In genomic region chr15:40325188-40325587, GRCh38 we compare ENCODE assay signal across 10 cellular contexts. TPM values are rescaled to one million over a fixed set of nuclear protein-coding genes. Genes with fewer than 3 reads are reported as not detected.
DNase-seq lines count a peak whose midpoint lies in the region; ATAC-seq lines count a peak whose summit lies in the region.
"Had no signal": no experiment of that assay in that cellular context is flagged by ENCODE, and none has a peak within 500 bp of the region (broad histone marks: within the 10 kb centered on the region; RNA-seq: fewer than 3 reads in every experiment).

No MANE protein-coding gene starts in this region.

- H3K27me3 Mint-ChIP-seq in T-helper 1 cell treated with Interleukin-12 subunit alpha and Interleukin-12 subunit beta and Interleukin-4 antibody, amounts not matched to agents 30 μg/mL and 1 μg/mL, for 36 hours (ENCODE audit: low read depth) = peaks cover 14% of the 10 kb centered on the region
- peaks cover 5% of the 10 kb centered on the region for H3K27me3 Mint-ChIP-seq in activated CD8-positive, alpha-beta T cell treated with anti-CD3 and anti-CD28 coated beads, Interleukin-2, amount 10 ng/mL, durations not matched to agents 7 days and 5 days (ENCODE audit: low read depth)
- H3K27me3 Mint-ChIP-seq in stimulated activated naive B cell treated with anti-CD40 and anti-IgM and Interleukin-4, amounts not matched to agents 10 μg/mL and 1 μg/mL and 100 μg/mL, for 72 hours = peaks cover 0 to 10% of the 10 kb centered on the region in 2 donors

- H3K9ac ChIP-seq in iPS-20b (ENCODE audit: low read depth, low read length) = peak overlapping the region; percentile 8; the same call in 1 of the 2 replicates

- H3K9me3 Mint-ChIP-seq in T-helper 1 cell treated with Interleukin-12 subunit alpha and Interleukin-12 subunit beta and Interleukin-4 antibody, amounts not matched to agents 30 μg/mL and 1 μg/mL, for 36 hours = no peaks in the 10 kb centered on the region
- no peaks in the 10 kb centered on the region for H3K9me3 Mint-ChIP-seq in activated CD8-positive, alpha-beta T cell treated with anti-CD3 and anti-CD28 coated beads, Interleukin-2, amount 10 ng/mL, durations not matched to agents 7 days and 5 days (ENCODE audit: insufficient read depth)
- H3K9me3 Mint-ChIP-seq in stimulated activated naive B cell treated with anti-CD40 and anti-IgM and Interleukin-4, amounts not matched to agents 10 μg/mL and 1 μg/mL and 100 μg/mL, for 72 hours = no peaks in the 10 kb centered on the region

- H3K4me1 Mint-ChIP-seq in T-helper 1 cell treated with Interleukin-12 subunit alpha and Interleukin-12 subunit beta and Interleukin-4 antibody, amounts not matched to agents 30 μg/mL and 1 μg/mL, for 36 hours (ENCODE audit: low read depth) = peaks cover 38% of the 10 kb centered on the region
- H3K4me1 Mint-ChIP-seq in activated CD8-positive, alpha-beta T cell treated with anti-CD3 and anti-CD28 coated beads, Interleukin-2, amount 10 ng/mL, durations not matched to agents 7 days and 5 days (ENCODE audit: low read depth) = peaks cover 37% of the 10 kb centered on the region
- H3K4me1 Mint-ChIP-seq in stimulated activated naive B cell treated with anti-CD40 and anti-IgM and Interleukin-4, amounts not matched to agents 10 μg/mL and 1 μg/mL and 100 μg/mL, for 72 hours = peaks cover 21 to 61% of the 10 kb centered on the region in 2 donors

- CTCF ChIA-PET in activated CD8-positive, alpha-beta T cell treated with anti-CD3 and anti-CD28 coated beads, Interleukin-2, amount 10 ng/mL, durations not matched to agents 7 days and 5 days (lab: Charles Lee) = interaction anchor here (0.7 to 6.5 kb wide), 11 partner anchors 9 to 84 kb away, joined by 3 to 129 read pairs (median 9); partner anchors contain the start of genes CCDC9B, DISP2 and PLCB2

- ATAC-seq in activated CD8-positive, alpha-beta T cell treated with anti-CD3 and anti-CD28 coated beads, Interleukin-2, amount 10 ng/mL, durations not matched to agents 7 days and 5 days = no peak
- no peak for ATAC-seq in stimulated activated naive B cell treated with anti-CD40 and anti-IgM and Interleukin-4, amounts not matched to agents 10 μg/mL and 1 μg/mL and 100 μg/mL, for 72 hours (replicated peaks)
- ATAC-seq in GM21737 (IDR thresholded peaks at IDR 0.05; ENCODE audit: unreplicated experiment) = no peak

- peaks cover 51% of the 10 kb centered on the region for H3K4me1 ChIP-seq in iPS-20b (ENCODE audit: insufficient read depth, low read length)

- DNase-seq in T-helper 1 cell = no peak
- no peak for DNase-seq in activated CD8-positive, alpha-beta T cell treated with anti-CD3 and anti-CD28 coated beads, Interleukin-2, amount 10 ng/mL, durations not matched to agents 7 days and 5 days
- no peak for DNase-seq in stimulated activated naive B cell treated with anti-CD40 and anti-IgM and Interleukin-4, amounts not matched to agents 10 μg/mL and 1 μg/mL and 100 μg/mL, for 72 hours
- no peak for DNase-seq in SW 1271 (lab: John Stamatoyannopoulos, UW)
- DNase-seq in AML-193 (lab: John Stamatoyannopoulos, UW) = no peak
- DNase-seq: ACHN had no signal

- H3K4me3 Mint-ChIP-seq in T-helper 1 cell treated with Interleukin-12 subunit alpha and Interleukin-12 subunit beta and Interleukin-4 antibody, amounts not matched to agents 30 μg/mL and 1 μg/mL, for 36 hours = peak overlapping the region; percentile 71
- H3K4me3 Mint-ChIP-seq in activated CD8-positive, alpha-beta T cell treated with anti-CD3 and anti-CD28 coated beads, Interleukin-2, amount 10 ng/mL, durations not matched to agents 7 days and 5 days = peak overlapping the region; percentile 62
- peak overlapping the region; percentile 73 to 76 for H3K4me3 Mint-ChIP-seq in stimulated activated naive B cell treated with anti-CD40 and anti-IgM and Interleukin-4, amounts not matched to agents 10 μg/mL and 1 μg/mL and 100 μg/mL, for 72 hours

- no peak overlapping the region for H3K27ac ChIP-seq in iPS-20b (ENCODE audit: low read length)

- POLR2A ChIA-PET in activated CD8-positive, alpha-beta T cell treated with anti-CD3 and anti-CD28 coated beads, Interleukin-2, amount 10 ng/mL, durations not matched to agents 7 days and 5 days (lab: Charles Lee) = interaction anchor here (1.7 kb wide), 1 partner anchor 12 kb away, joined by 5 read pairs; no protein-coding TSS in a partner anchor

- H3K36me3 ChIP-seq in iPS-20b (ENCODE audit: insufficient read depth, low read depth, low read length) = no peaks in the 10 kb centered on the region; the same call in 1 of the 2 replicates

- H3K9me3 ChIP-seq in iPS-20b (ENCODE audit: insufficient read depth, low read depth, low read length) = no peaks in the 10 kb centered on the region

- peaks cover 6% of the 10 kb centered on the region for H3K36me3 Mint-ChIP-seq in T-helper 1 cell treated with Interleukin-12 subunit alpha and Interleukin-12 subunit beta and Interleukin-4 antibody, amounts not matched to agents 30 μg/mL and 1 μg/mL, for 36 hours (ENCODE audit: low read depth)
- H3K36me3 Mint-ChIP-seq in activated CD8-positive, alpha-beta T cell treated with anti-CD3 and anti-CD28 coated beads, Interleukin-2, amount 10 ng/mL, durations not matched to agents 7 days and 5 days (ENCODE audit: low read depth) = peaks cover 7% of the 10 kb centered on the region
- H3K36me3 Mint-ChIP-seq in stimulated activated naive B cell treated with anti-CD40 and anti-IgM and Interleukin-4, amounts not matched to agents 10 μg/mL and 1 μg/mL and 100 μg/mL, for 72 hours = peaks cover 7 to 15% of the 10 kb centered on the region in 2 donors

- H3K27ac Mint-ChIP-seq in T-helper 1 cell treated with Interleukin-12 subunit alpha and Interleukin-12 subunit beta and Interleukin-4 antibody, amounts not matched to agents 30 μg/mL and 1 μg/mL, for 36 hours = no peak overlapping the region
- H3K27ac Mint-ChIP-seq in activated CD8-positive, alpha-beta T cell treated with anti-CD3 and anti-CD28 coated beads, Interleukin-2, amount 10 ng/mL, durations not matched to agents 7 days and 5 days = no peak overlapping the region
- no peak overlapping the region for H3K27ac Mint-ChIP-seq in stimulated activated naive B cell treated with anti-CD40 and anti-IgM and Interleukin-4, amounts not matched to agents 10 μg/mL and 1 μg/mL and 100 μg/mL, for 72 hours

- H3K27me3 ChIP-seq in iPS-20b (ENCODE audit: insufficient read depth, low read length) = peaks cover 44% of the 10 kb centered on the region

- H3K4me3 ChIP-seq in iPS-20b (ENCODE audit: low read length) = peak overlapping the region; percentile 61

RNA-seq across cellular contexts. Expression of gene INAFM2, which starts 1.7 kb away (rescaled TPM):
- 1 to 10 TPM; 8.7 to 9.4 TPM for total RNA-seq in activated CD8-positive, alpha-beta T cell treated with anti-CD3 and anti-CD28 coated beads, Interleukin-2, amount 10 ng/mL, durations not matched to agents 7 days and 5 days

RNA-seq across cellular contexts. Expression of gene CCDC9B, which starts 15.6 kb away (rescaled TPM):
- under 1 TPM; 0.76 to 0.84 TPM for total RNA-seq in activated CD8-positive, alpha-beta T cell treated with anti-CD3 and anti-CD28 coated beads, Interleukin-2, amount 10 ng/mL, durations not matched to agents 7 days and 5 days

RNA-seq across cellular contexts. Expression of gene PLCB2, which starts 17.5 kb away (rescaled TPM):
- 100 to 1,000 TPM; 133 to 160 TPM for total RNA-seq in activated CD8-positive, alpha-beta T cell treated with anti-CD3 and anti-CD28 coated beads, Interleukin-2, amount 10 ng/mL, durations not matched to agents 7 days and 5 days
- total RNA-seq: M059J had no signal

RNA-seq across cellular contexts. Expression of gene PHGR1, which starts 25.6 kb away (rescaled TPM):
- not detected for total RNA-seq in activated CD8-positive, alpha-beta T cell treated with anti-CD3 and anti-CD28 coated beads, Interleukin-2, amount 10 ng/mL, durations not matched to agents 7 days and 5 days
- total RNA-seq: M059J had no signal

RNA-seq across cellular contexts. Expression of gene DISP2, which starts 32.8 kb away (rescaled TPM):
- total RNA-seq in activated CD8-positive, alpha-beta T cell treated with anti-CD3 and anti-CD28 coated beads, Interleukin-2, amount 10 ng/mL, durations not matched to agents 7 days and 5 days = 1 to 10 TPM in 1 of 2 experiments, under 1 TPM in 1; 0.82 to 2.6 TPM
